Comparison of ENCODE assay signal across 9 cellular contexts in the genomic region with DNA sequence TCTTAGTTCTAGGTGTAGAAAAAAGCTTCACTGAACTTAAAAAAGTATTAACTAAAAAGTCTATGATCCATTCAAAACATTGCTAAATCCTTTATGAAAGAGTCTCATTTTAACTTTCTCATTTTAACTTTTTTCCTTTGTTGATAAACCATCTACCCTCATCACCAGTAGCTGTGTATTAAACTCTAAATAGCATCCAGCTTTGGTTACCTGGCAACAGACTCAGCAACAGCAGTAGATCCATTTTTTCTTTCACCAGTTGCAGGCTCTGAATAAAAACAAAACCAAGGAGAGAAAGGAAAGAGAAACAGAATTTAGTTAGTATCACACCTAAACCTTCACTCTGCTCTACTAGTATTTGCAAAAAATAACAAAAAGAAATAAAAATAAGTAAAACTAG. TPM values are rescaled to one million over a fixed set of nuclear protein-coding genes. Genes with fewer than 3 reads are reported as not detected.
DNase-seq lines count a peak whose midpoint lies in the region; ATAC-seq and TF ChIP-seq lines count a peak whose summit lies in the region.
"Had no signal": no experiment of that assay in that cellular context is flagged by ENCODE, and none has a peak within 500 bp of the region (broad histone marks: within the 10 kb centered on the region; RNA-seq: fewer than 3 reads in every experiment).

No MANE protein-coding gene starts in this region.

- H3K27ac ChIP-seq in dorsolateral prefrontal cortex (peak overlapping the region; percentile 33 to 92 (median 85)), gastrocnemius medialis (peak overlapping the region; percentile 60 to 77 (median 72)), colonic mucosa (no peak overlapping the region)

- intact Hi-C loops in dorsolateral prefrontal cortex (cut with DNase I) (loop anchor here (2.0 to 5.0 kb wide), 3 partner anchors 56 to 71 kb away; partner anchors contain the start of genes TUBGCP4 (in 1 of the 2) and ZSCAN29 (in 1 of the 2)), gastrocnemius medialis (cut with DNase I; ENCODE audit: low total_unique reads) (loop anchor here (1.0 to 10.0 kb wide), 3 partner anchors 69 to 333 kb away; partner anchors contain the start of gene ELL3), colonic mucosa (cut with DNase I) (no loop called here)

- no peak for TF ChIP-seq POLR2A in gastrocnemius medialis (IDR thresholded peaks at IDR 0.05)

- H3K4me3 ChIP-seq in dorsolateral prefrontal cortex (peak overlapping the region in 31 of 59 donors; percentile 0 to 43 (median 21)), gastrocnemius medialis (no peak overlapping the region), colonic mucosa (no peak overlapping the region)

- no peak overlapping the region for H3K9ac ChIP-seq in colonic mucosa (ENCODE audit: low read depth in 2 of 2, low read length in 2 of 2)

- in situ Hi-C loops in gastrocnemius medialis (cut with MboI; ENCODE audit: low sequenced_read_pairs in 4 of 4): no loop called here

- DNase-seq in NCI-H146 (lab: John Stamatoyannopoulos, UW): peak; percentile 0
- no peak for DNase-seq in NCI-H146 treated with DMSO at 0.1 percent for 48 hours (lab: John Stamatoyannopoulos, UW; ENCODE audit: unreplicated experiment)
- DNase-seq in NCI-H69 (lab: John Stamatoyannopoulos, UW): peak; percentile 55
- DNase-seq in dorsolateral prefrontal cortex: no peak
- DNase-seq in gastrocnemius medialis: no peak
- DNase-seq in colonic mucosa: no peak
- no peak for DNase-seq in OCI-M2 (lab: John Stamatoyannopoulos, UW; ENCODE audit: unreplicated experiment)
- DNase-seq: NCI-H510A had no signal

- peaks cover 11% of the 10 kb centered on the region in 2 donors for H3K4me1 ChIP-seq in gastrocnemius medialis
- H3K4me1 ChIP-seq in colonic mucosa: no peaks in the 10 kb centered on the region

- H3K36me3 ChIP-seq in gastrocnemius medialis (peaks cover 0 to 22% of the 10 kb centered on the region in 2 donors), colonic mucosa (no peaks in the 10 kb centered on the region)

- H3K27me3 ChIP-seq in dorsolateral prefrontal cortex (no peaks in the 10 kb centered on the region), gastrocnemius medialis (no peaks in the 10 kb centered on the region), colonic mucosa (no peaks in the 10 kb centered on the region)

- ATAC-seq in gastrocnemius medialis: peak in 1 of 2 donors; percentile 34
- no peak for ATAC-seq in HG03439 (IDR thresholded peaks at IDR 0.05; ENCODE audit: unreplicated experiment)

- TF ChIP-seq CTCF in dorsolateral prefrontal cortex (IDR thresholded peaks at IDR 0.05 in 54 of 56, conservative IDR thresholded peaks at IDR 0.05 in 2 of 56; ENCODE audit: low read depth in 1 of 56, partially characterized antibody in 56 of 56) (no peak), gastrocnemius medialis (IDR thresholded peaks at IDR 0.05 in 4 of 5, conservative IDR thresholded peaks at IDR 0.05 in 1 of 5) (no peak), colonic mucosa (IDR thresholded peaks at IDR 0.05) (no peak)

- H3K9me3 ChIP-seq in gastrocnemius medialis: no peaks in the 10 kb centered on the region
- no peaks in the 10 kb centered on the region for H3K9me3 ChIP-seq in colonic mucosa

RNA-seq across cellular contexts. Expression of gene TP53BP1, which starts 51.6 kb away (rescaled TPM):
- 100 to 1,000 TPM in 52 of 120 experiments, 10 to 100 TPM in 68; 71.0 to 120 (median 97.6) TPM for total RNA-seq in dorsolateral prefrontal cortex
- total RNA-seq in gastrocnemius medialis: 10 to 100 TPM in 3 of 4 donors, 1 to 10 TPM in 1; 9.0 to 17.0 (median 13.3) TPM
- total RNA-seq in colonic mucosa: 10 to 100 TPM; 27.7 to 31.4 TPM

Comparison
In these comparisons a context has a peak if more than half of its experiments do, and no peak if none do; other contexts are left out.
1. DNase-seq: peak in NCI-H146 (single experiment) and NCI-H69 (single experiment); none in NCI-H146 treated with DMSO at 0.1 percent for 48 hours (single experiment), dorsolateral prefrontal cortex (0 of 10), gastrocnemius medialis (0 of 2), colonic mucosa (single experiment) and OCI-M2 (single experiment).
2. H3K4me3 ChIP-seq: peak in dorsolateral prefrontal cortex (31 of 59); none in gastrocnemius medialis (0 of 4) and colonic mucosa (single experiment).